8 cellular contexts compared by ENCODE assay signal in genomic region chr11:44726278-44727113, GRCh38. TPM values are rescaled to one million over a fixed set of nuclear protein-coding genes. Genes with fewer than 3 reads are reported as not detected.
DNase-seq lines count a peak whose midpoint lies in the region; ATAC-seq and TF ChIP-seq lines count a peak whose summit lies in the region.

TSPAN18 (plus strand) TSS chr11:44726962; CDS start chr11:44906417, 179,455 bp downstream.

- H3K27me3 Mint-ChIP-seq in WTC11 (ENCODE audit: low read depth), result peaks cover 69% of the 10 kb centered on the region

- POLR2A ChIA-PET in A673 (lab: Charles Lee; ENCODE audit: low non-redundant PET), result no interaction called here
- POLR2A ChIA-PET in WTC11 (lab: Charles Lee), result interaction anchor here (1.0 to 1.2 kb wide), 2 partner anchors 27 to 104 kb away, joined by 3 read pairs; no protein-coding TSS in a partner anchor
- POLR2A ChIA-PET in PC-9 (lab: Charles Lee; ENCODE audit: unreplicated experiment), result no interaction called here

- no peaks in the 10 kb centered on the region for H3K9me3 ChIP-seq in A673 (ENCODE audit: low read depth, low read length, poor library complexity, severe bottlenecking)
- no peaks in the 10 kb centered on the region for H3K9me3 ChIP-seq in duodenal mucosa (ENCODE audit: control insufficient read depth in 1 of 2, low read length in 2 of 2)
- H3K9me3 ChIP-seq in PC-9 (ENCODE audit: insufficient read depth, low read depth), result no peaks in the 10 kb centered on the region

- H3K27me3 ChIP-seq in A673 (replicated peaks; ENCODE audit: insufficient read depth, low read depth, low read length, poor library complexity) (no peaks in the 10 kb centered on the region), duodenal mucosa (ENCODE audit: control insufficient read depth in 1 of 2, insufficient read depth in 2 of 2, low read length in 2 of 2) (peaks cover 2 to 6% of the 10 kb centered on the region in 2 donors), PC-9 (ENCODE audit: insufficient read depth, low read depth) (peaks cover 12% of the 10 kb centered on the region; the same call in 1 of the 2 replicates)

- no peaks in the 10 kb centered on the region for H3F3A ChIP-seq in PC-9 (ENCODE audit: insufficient read depth, low read depth)

- H2AFZ ChIP-seq in PC-9, result no peak within 1 kb of the TSS

- no peaks in the 10 kb centered on the region for H3K9me3 Mint-ChIP-seq in WTC11

- peak; percentile 44 for DNase-seq in A673 (ENCODE audit: low spot score)
- DNase-seq in WTC11 (ENCODE audit: low spot score), result peak; percentile 62
- no peak for DNase-seq in mesenteric fat pad (ENCODE audit: low spot score)
- DNase-seq in PC-9, result no peak

- H4K20me1 ChIP-seq in PC-9 (ENCODE audit: insufficient read depth), result no peaks in the 10 kb centered on the region

- H3K9me2 ChIP-seq in PC-9 (ENCODE audit: insufficient read depth), result no peaks in the 10 kb centered on the region

- TF ChIP-seq CTCF in A673 (conservative IDR thresholded peaks at IDR 0.05; ENCODE audit: low read depth, low read length), result no peak
- no peak for TF ChIP-seq CTCF in WTC11 (IDR thresholded peaks at IDR 0.05)
- no peak for TF ChIP-seq CTCF in PC-9 (conservative IDR thresholded peaks at IDR 0.05)

- H3K79me2 ChIP-seq in PC-9 (ENCODE audit: low read depth), result no peaks in the 10 kb centered on the region

- H3K4me1 Mint-ChIP-seq in WTC11, result peaks cover 50% of the 10 kb centered on the region

- H3K9ac ChIP-seq in duodenal mucosa (ENCODE audit: low read depth in 1 of 2, low read length in 2 of 2), result peak within 1 kb of the TSS; percentile 38 to 65

- peak; percentile 90 for ATAC-seq in GM18907 (IDR thresholded peaks at IDR 0.05; ENCODE audit: unreplicated experiment)
- peak; percentile 90 for ATAC-seq in HG03159 (IDR thresholded peaks at IDR 0.05; ENCODE audit: unreplicated experiment)
- peak; percentile 54 for ATAC-seq in WTC11

- no peaks in the 10 kb centered on the region for H3K36me3 Mint-ChIP-seq in WTC11

- H3K4me2 ChIP-seq in PC-9, result no peak within 1 kb of the TSS

- H3K27ac Mint-ChIP-seq in WTC11, result peak within 1 kb of the TSS; percentile 34

- H3K27ac ChIP-seq in A673 (ENCODE audit: low read depth, low read length, poor library complexity, severe bottlenecking) (peak within 1 kb of the TSS; percentile 44), duodenal mucosa (ENCODE audit: low read depth, low read length) (peak within 1 kb of the TSS; percentile 42), temporal lobe (ENCODE audit: low read depth, low read length) (no peak within 1 kb of the TSS), PC-9 (no peak within 1 kb of the TSS)

- intact Hi-C loops in A673 (cut with micrococcal nuclease; ENCODE audit: unreplicated experiment) (loop anchor here (1.0 kb wide), 1 partner anchor 49 kb away; no protein-coding TSS in a partner anchor), PC-9 (cut with micrococcal nuclease; ENCODE audit: unreplicated experiment) (loop anchor here (5.0 to 10.0 kb wide), 3 partner anchors 104 to 186 kb away; no protein-coding TSS in a partner anchor)

- H3K4me3 Mint-ChIP-seq in WTC11, result peak within 1 kb of the TSS; percentile 86

- H3K4me1 ChIP-seq in A673 (ENCODE audit: insufficient read depth, low read length, poor library complexity, severe bottlenecking), result peaks cover 26% of the 10 kb centered on the region
- peaks cover 4 to 8% of the 10 kb centered on the region in 2 donors for H3K4me1 ChIP-seq in duodenal mucosa (ENCODE audit: control insufficient read depth in 1 of 2, insufficient read depth in 2 of 2, low read length in 2 of 2)
- no peaks in the 10 kb centered on the region for H3K4me1 ChIP-seq in PC-9 (replicated peaks; ENCODE audit: insufficient read depth)

- CTCF ChIA-PET in A673 (lab: Charles Lee) (no interaction called here), WTC11 (lab: Charles Lee) (interaction anchor here (0.7 to 3.4 kb wide), 16 partner anchors 8 to 185 kb away, joined by 3 to 18 read pairs (median 6); partner anchors contain the start of gene CD82), PC-9 (lab: Charles Lee) (no interaction called here)

- H3K4me3 ChIP-seq in A673 (ENCODE audit: low read depth, low read length, poor library complexity, severe bottlenecking) (peak within 1 kb of the TSS; percentile 77), duodenal mucosa (ENCODE audit: low read depth in 1 of 2, low read length in 2 of 2) (peak within 1 kb of the TSS; percentile 65 to 70), PC-9 (no peak within 1 kb of the TSS)

- H3K36me3 ChIP-seq in A673 (ENCODE audit: insufficient read depth, low read length, poor library complexity, severe bottlenecking) (no peaks in the 10 kb centered on the region), duodenal mucosa (ENCODE audit: control insufficient read depth in 1 of 2, insufficient read depth in 2 of 2, low read length in 2 of 2) (no peaks in the 10 kb centered on the region), PC-9 (ENCODE audit: low read depth) (no peaks in the 10 kb centered on the region)

- BruUV-seq in A673 (replicated peaks; lab: Mats Ljungman, UMichigan) (no TSS peak), PC-9 (replicated peaks; lab: Mats Ljungman, UMichigan) (no TSS peak)

TF ChIP-seq in WTC11, 78 proteins besides CTCF, POLR2A, EP300 and RAD21 (continues in another document):
- TF ChIP-seq ZBTB43 (CRISPR knock-in tag; IDR thresholded peaks at IDR 0.05), result no peak
- TF ChIP-seq ZNF532 (CRISPR knock-in tag; IDR thresholded peaks at IDR 0.05; ENCODE audit: borderline replicate concordance), result no peak
- no peak for TF ChIP-seq JAZF1 (CRISPR knock-in tag; IDR thresholded peaks at IDR 0.05)
- TF ChIP-seq ETV6 (CRISPR knock-in tag; IDR thresholded peaks at IDR 0.05), result no peak
- TF ChIP-seq FOXP1 (CRISPR knock-in tag; IDR thresholded peaks at IDR 0.05; ENCODE audit: borderline replicate concordance), result no peak
- no peak for TF ChIP-seq NR2C2 (CRISPR knock-in tag; IDR thresholded peaks at IDR 0.05)

RNA-seq across cellular contexts. Expression of gene TSPAN18, which starts in this region (rescaled TPM):
- total RNA-seq in A673 (2021) (2.8 and 5.8 TPM in 2 replicates), WTC11 (2021) (35.2 to 44.7 TPM (median 37.6 TPM) in 3 replicates), mesenteric fat pad (14.2 TPM), temporal lobe (19.9 TPM), PC-9 (2021) (not detected in 2 replicates)

Comparison
In these comparisons a context has a peak if more than half of its experiments do, and no peak if none do; other contexts are left out.
1. DNase-seq: peak in A673 (single experiment) and WTC11 (single experiment); none in mesenteric fat pad (single experiment) and PC-9 (0 of 2).
2. H3K27ac ChIP-seq: peak in A673 (single experiment) and duodenal mucosa (single experiment); none in temporal lobe (single experiment) and PC-9 (single experiment).
3. Peak in every context shown above with its lines, with median percentiles within 50 percentile points of each other: ATAC-seq.